ENCODE assay signal across 2 cellular contexts in genomic region chr1:90104941-90105593, GRCh38.
TF ChIP-seq lines count a peak whose summit lies in the region.

No MANE protein-coding gene starts in this region.

TF ChIP-seq in GM23338, 12 proteins besides CTCF, POLR2A, EP300 and RAD21 (continued from another document):
- TF ChIP-seq ZNF462 (CRISPR knock-in tag; IDR thresholded peaks at IDR 0.05) (no peak), ZNF331 (CRISPR knock-in tag; IDR thresholded peaks at IDR 0.05; ENCODE audit: low read depth) (no peak), NANOG (IDR thresholded peaks at IDR 0.05; ENCODE audit: borderline replicate concordance) (no peak), ZNF114 (CRISPR knock-in tag; IDR thresholded peaks at IDR 0.05) (no peak), STAT1 (IDR thresholded peaks at IDR 0.05; ENCODE audit: unreplicated experiment) (no peak), CREB1 (CRISPR knock-in tag; IDR thresholded peaks at IDR 0.05; ENCODE audit: low read depth) (no peak)

TF ChIP-seq in WTC11, 78 proteins besides CTCF, POLR2A, EP300 and RAD21 (continued from another document):
- TF ChIP-seq E2F1 (CRISPR knock-in tag; IDR thresholded peaks at IDR 0.05) (no peak), GABPB1 (CRISPR knock-in tag; IDR thresholded peaks at IDR 0.05) (no peak), ATF3 (CRISPR knock-in tag; conservative IDR thresholded peaks at IDR 0.05) (no peak), EMX1 (CRISPR knock-in tag; IDR thresholded peaks at IDR 0.05) (no peak)
